In genomic region chr7:13447637-13448036, GRCh38 we compare ENCODE assay signal across 30 cellular contexts.
"Had no signal": no experiment of that assay in that cellular context is flagged by ENCODE, and none has a peak within 500 bp of the region (broad histone marks: within the 10 kb centered on the region; RNA-seq: fewer than 3 reads in every experiment).

No MANE protein-coding gene starts in this region.

- H3K27me3 Mint-ChIP-seq: naive B cell; progenitor cell of endocrine pancreas; stimulated activated memory B cell treated with anti-CD40 and anti-IgM and Interleukin-4, amounts not matched to agents 10 μg/mL and 1 μg/mL and 100 μg/mL, for 72 hours; stimulated activated naive CD8-positive, alpha-beta T cell treated with anti-CD3 and anti-CD28 coated beads, Interleukin-15, amount 100 ng/mL, for 72 hours; type B pancreatic cell had no signal

- H3K36me3 ChIP-seq: left ventricle myocardium inferior, neural progenitor cell, ovary, tibial nerve, vagina had no signal

- H3K4me3 ChIP-seq: left ventricle myocardium inferior, neural progenitor cell, ovary, skin epidermis, tibial nerve, vagina had no signal

- H3K27ac Mint-ChIP-seq: immature natural killer cell; natural killer cell; nephron progenitor cell; neural progenitor cell; progenitor cell of endocrine pancreas; stimulated activated memory B cell treated with anti-CD40 and anti-IgM and Interleukin-4, amounts not matched to agents 10 μg/mL and 1 μg/mL and 100 μg/mL, for 72 hours; stimulated activated naive CD8-positive, alpha-beta T cell treated with anti-CD3 and anti-CD28 coated beads, Interleukin-15, amount 100 ng/mL, for 72 hours; type B pancreatic cell had no signal

- H3K4me1 ChIP-seq: left ventricle myocardium inferior, neural progenitor cell, tibial nerve, vagina had no signal

- H3K4me2 ChIP-seq: neural progenitor cell had no signal

- H3K9me3 ChIP-seq: left ventricle myocardium inferior, ovary, tibial nerve, vagina had no signal

- H3K9me3 Mint-ChIP-seq: nephron progenitor cell; neural progenitor cell; stimulated activated memory B cell treated with anti-CD40 and anti-IgM and Interleukin-4, amounts not matched to agents 10 μg/mL and 1 μg/mL and 100 μg/mL, for 72 hours had no signal

- DNase-seq: head of caudate nucleus; hippocampal formation; immature natural killer cell; kidney; left colon; left ventricle myocardium inferior; mammary epithelial cell; mesenchymal stem cell; naive B cell; natural killer cell; nephron progenitor cell; ovary; retina; right cardiac atrium; stimulated activated CD4-positive, alpha-beta T cell treated with anti-CD3 and anti-CD28 coated beads, Interleukin-12 subunit alpha, Interleukin-12 subunit beta, amount 100 ng/mL, for 4 hours; stimulated activated CD4-positive, alpha-beta T cell treated with anti-CD3 and anti-CD28 coated beads, Interleukin-15, amount 100 ng/mL, for 24 hours; stimulated activated CD4-positive, alpha-beta T cell treated with anti-CD3 and anti-CD28 coated beads, Interleukin-2, amount 100 ng/mL, for 24 hours; stimulated activated CD4-positive, alpha-beta T cell treated with anti-CD3 and anti-CD28 coated beads, Interleukin-4, amount 100 ng/mL, for 4 hours; stimulated activated CD8-positive, alpha-beta memory T cell treated with anti-CD3 and anti-CD28 coated beads, Interleukin-4, amount 100 ng/mL, for 48 hours; stimulated activated naive CD4-positive, alpha-beta T cell treated with Interleukin-2 at 50 U/mL for 16 hours; stimulated activated naive CD8-positive, alpha-beta T cell treated with anti-CD3 and anti-CD28 coated beads, Interleukin-15, amount 100 ng/mL, for 72 hours; substantia nigra had no signal

- H3K36me3 Mint-ChIP-seq: immature natural killer cell; naive B cell; natural killer cell; neural progenitor cell; stimulated activated memory B cell treated with anti-CD40 and anti-IgM and Interleukin-4, amounts not matched to agents 10 μg/mL and 1 μg/mL and 100 μg/mL, for 72 hours; type B pancreatic cell had no signal

- ATAC-seq: left colon; natural killer cell; right cardiac atrium; sciatic nerve; stimulated activated naive CD8-positive, alpha-beta T cell treated with anti-CD3 and anti-CD28 coated beads, Interleukin-15, amount 100 ng/mL, for 72 hours had no signal

- H3K4me1 Mint-ChIP-seq: immature natural killer cell; naive B cell; natural killer cell; nephron progenitor cell; neural progenitor cell; stimulated activated memory B cell treated with anti-CD40 and anti-IgM and Interleukin-4, amounts not matched to agents 10 μg/mL and 1 μg/mL and 100 μg/mL, for 72 hours; stimulated activated naive CD8-positive, alpha-beta T cell treated with anti-CD3 and anti-CD28 coated beads, Interleukin-15, amount 100 ng/mL, for 72 hours had no signal

- H3K27ac ChIP-seq: left ventricle myocardium inferior, neural progenitor cell, ovary, skin epidermis, tibial nerve, vagina had no signal

- H3K4me3 Mint-ChIP-seq: immature natural killer cell; natural killer cell; nephron progenitor cell; neural progenitor cell; stimulated activated memory B cell treated with anti-CD40 and anti-IgM and Interleukin-4, amounts not matched to agents 10 μg/mL and 1 μg/mL and 100 μg/mL, for 72 hours; stimulated activated naive CD8-positive, alpha-beta T cell treated with anti-CD3 and anti-CD28 coated beads, Interleukin-15, amount 100 ng/mL, for 72 hours; type B pancreatic cell had no signal

- H2AFZ ChIP-seq: neural progenitor cell had no signal

- H3K9ac ChIP-seq: neural progenitor cell had no signal

- H3K27me3 ChIP-seq: neural progenitor cell, ovary, tibial nerve, vagina had no signal
